In the genomic region with DNA sequence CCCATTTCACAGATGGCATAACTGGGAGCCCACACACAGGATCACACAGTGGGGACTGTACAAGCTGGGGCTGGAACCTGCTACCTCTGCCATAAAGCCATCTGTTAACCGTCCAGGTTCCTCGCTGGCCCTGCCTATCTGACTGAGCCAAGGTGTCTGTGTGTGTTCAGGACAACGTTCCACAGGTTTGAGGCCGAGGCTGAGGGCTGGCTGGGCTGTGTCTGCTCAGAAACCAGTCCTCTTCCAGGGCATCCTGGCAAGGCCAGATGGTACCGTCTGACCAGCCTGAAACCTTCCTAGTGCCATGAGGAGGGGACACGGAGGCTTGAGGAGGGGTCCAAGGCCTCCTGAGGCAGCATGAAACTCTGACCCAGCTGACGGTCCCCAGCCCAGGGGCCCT, we compare ENCODE assay signal across 7 cellular contexts.
"Had no signal": no experiment of that assay in that cellular context is flagged by ENCODE, and none has a peak within 500 bp of the region (broad histone marks: within the 10 kb centered on the region; RNA-seq: fewer than 3 reads in every experiment).

No MANE protein-coding gene starts in this region.

- H2AFZ ChIP-seq: GM23248 had no signal

- H3K27ac ChIP-seq: GM23248 had no signal

- H3K9ac ChIP-seq: GM23248 had no signal

- H3K9me3 ChIP-seq: HAP-1 had no signal

- H3K36me3 Mint-ChIP-seq: IgD-negative memory B cell had no signal

- DNase-seq: GM23248, GOT3, H7, HFFc6 had no signal

- ATAC-seq: HCT116 had no signal

- H3K4me3 Mint-ChIP-seq: HFFc6, IgD-negative memory B cell had no signal

- H3K4me3 ChIP-seq: GM23248, HAP-1 had no signal

- H3K27ac Mint-ChIP-seq: HFFc6 had no signal

- H3K36me3 ChIP-seq: HAP-1 had no signal

- H3K4me1 ChIP-seq: HAP-1 had no signal
